Comparison of ENCODE assay signal across 23 cellular contexts in the genomic region with DNA sequence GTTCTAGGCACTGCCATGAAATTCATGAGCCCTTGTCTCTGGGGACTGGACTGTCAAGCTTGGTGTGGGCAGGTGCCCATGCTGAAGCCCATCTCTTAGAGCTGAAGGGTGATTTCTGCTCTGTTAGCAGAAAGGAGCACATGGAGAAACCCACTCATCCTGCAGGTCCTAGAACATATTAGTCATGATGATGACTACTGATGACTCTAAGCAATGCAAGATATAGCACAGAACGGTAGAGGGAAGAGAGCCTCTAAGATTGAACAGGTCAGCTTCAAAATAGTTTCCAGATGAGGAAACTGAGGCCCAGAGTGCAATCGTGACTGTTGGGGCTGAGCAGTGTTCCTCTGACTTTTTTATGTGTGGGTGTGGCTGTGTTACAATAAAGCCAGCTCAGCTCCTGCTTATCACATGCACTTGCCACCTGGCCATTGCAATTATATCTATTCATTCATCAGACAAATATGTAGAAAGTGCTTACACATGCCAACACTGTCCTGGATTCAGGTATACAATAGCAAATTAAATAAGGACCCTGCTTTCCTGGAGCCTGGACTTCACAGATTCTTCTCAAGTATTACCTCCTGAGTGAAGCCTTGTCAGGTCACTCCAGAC.
"Had no signal": no experiment of that assay in that cellular context is flagged by ENCODE, and none has a peak within 500 bp of the region (broad histone marks: within the 10 kb centered on the region; RNA-seq: fewer than 3 reads in every experiment).

No MANE protein-coding gene starts in this region.

- H3K4me3 Mint-ChIP-seq: activated CD4-positive, alpha-beta memory T cell treated with anti-CD3 and anti-CD28 coated beads for 36 hours; activated CD4-positive, alpha-beta T cell treated with anti-CD3 and anti-CD28 coated beads, Interleukin-2, amount 10 ng/mL, durations not matched to agents 7 days and 5 days; activated naive CD8-positive, alpha-beta T cell; activated T-cell treated with anti-CD3 and anti-CD28 coated beads, Interleukin-2, amount 50 U/mL, for 4 hours; brain had no signal

- H3K27ac Mint-ChIP-seq: activated CD4-positive, alpha-beta memory T cell treated with anti-CD3 and anti-CD28 coated beads for 36 hours; activated CD4-positive, alpha-beta T cell treated with anti-CD3 and anti-CD28 coated beads, Interleukin-2, amount 10 ng/mL, durations not matched to agents 7 days and 5 days; activated naive CD8-positive, alpha-beta T cell; brain had no signal

- H3K9me3 ChIP-seq: MG63 had no signal

- H3K36me3 Mint-ChIP-seq: activated CD4-positive, alpha-beta memory T cell treated with anti-CD3 and anti-CD28 coated beads for 36 hours; activated naive CD8-positive, alpha-beta T cell; brain had no signal

- H3K4me1 Mint-ChIP-seq: activated CD4-positive, alpha-beta T cell treated with anti-CD3 and anti-CD28 coated beads, Interleukin-2, amount 10 ng/mL, durations not matched to agents 7 days and 5 days; brain had no signal

- ATAC-seq: activated T-cell treated with anti-CD3 and anti-CD28 coated beads, Interleukin-2, amount 50 U/mL, for 4 hours; HepG2; Right ventricle myocardium inferior had no signal

- H3K27me3 Mint-ChIP-seq: activated CD4-positive, alpha-beta memory T cell treated with anti-CD3 and anti-CD28 coated beads for 36 hours; activated CD4-positive, alpha-beta T cell treated with anti-CD3 and anti-CD28 coated beads, Interleukin-2, amount 10 ng/mL, durations not matched to agents 7 days and 5 days; activated naive CD8-positive, alpha-beta T cell had no signal

- DNase-seq: activated CD4-positive, alpha-beta memory T cell treated with anti-CD3 and anti-CD28 coated beads for 36 hours; activated CD4-positive, alpha-beta T cell treated with anti-CD3 and anti-CD28 coated beads, Interleukin-2, amount 10 ng/mL, durations not matched to agents 7 days and 5 days; activated CD4-positive, CD25-positive, alpha-beta regulatory T cell; activated CD8-positive, alpha-beta memory T cell treated with anti-CD3 and anti-CD28 coated beads for 24 hours; activated effector memory CD4-positive, alpha-beta T cell treated with anti-CD3 and anti-CD28 coated beads, Interleukin-2, amount 50 U/mL, for 16 hours; activated naive CD4-positive, alpha-beta T cell treated with Interleukin-2 at 50 U/mL for 16 hours; activated T-cell treated with anti-CD3 and anti-CD28 coated beads, Interleukin-2, amount 50 U/mL, for 4 hours; amygdala; MG63; NCI-H1105 treated with DMSO at 0.1 percent for 48 hours; NCI-H1436 treated with DMSO at 0.1 percent for 48 hours; NCI-H187; NCI-H2081; NCI-H2227 treated with DMSO at 0.1 percent for 48 hours; NCI-H446 treated with DMSO at 0.1 percent for 48 hours; NCI-H524 treated with DMSO at 0.1 percent for 48 hours; PC-9; T-helper 1 cell had no signal

- H3K9me3 Mint-ChIP-seq: activated CD4-positive, alpha-beta T cell treated with anti-CD3 and anti-CD28 coated beads, Interleukin-2, amount 10 ng/mL, durations not matched to agents 7 days and 5 days; activated T-cell treated with anti-CD3 and anti-CD28 coated beads, Interleukin-2, amount 50 U/mL, for 4 hours had no signal

- H3K36me3 ChIP-seq: MG63 had no signal

- H3K4me3 ChIP-seq: MG63, PC-9, SK-N-MC had no signal
